ENCODE assay signal across 26 cellular contexts in the genomic region with DNA sequence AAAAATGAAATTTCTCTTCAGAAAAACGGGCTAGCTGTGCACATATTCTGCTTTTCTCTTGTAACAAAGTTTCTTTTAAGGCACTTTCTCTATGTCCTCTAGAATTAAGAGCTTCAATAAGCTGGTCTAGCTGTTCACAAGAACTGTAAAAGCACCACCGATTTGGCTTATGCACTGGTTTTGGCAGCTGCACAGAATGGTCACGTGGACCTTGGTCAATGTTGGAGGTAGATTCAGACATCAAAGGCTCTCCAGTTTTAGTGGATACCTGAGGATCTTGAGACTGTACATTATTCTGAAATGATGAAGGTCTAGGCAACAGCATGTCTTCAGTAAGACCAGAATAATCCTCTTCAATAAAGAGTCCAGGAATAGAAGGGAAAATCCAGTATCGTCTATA.
"Had no signal": no experiment of that assay in that cellular context is flagged by ENCODE, and none has a peak within 500 bp of the region (broad histone marks: within the 10 kb centered on the region; RNA-seq: fewer than 3 reads in every experiment).

No MANE protein-coding gene starts in this region.

- H3K27ac ChIP-seq: cardiac muscle cell, parathyroid adenoma, spleen, suprapubic skin, tibial artery, upper lobe of right lung, WERI-Rb-1 had no signal

- H3K9me3 Mint-ChIP-seq: activated CD4-positive, alpha-beta memory T cell treated with anti-CD3 and anti-CD28 coated beads, Interleukin-2, amount 10 ng/mL, durations not matched to agents 7 days and 5 days; activated naive CD4-positive, alpha-beta T cell treated with anti-CD3 and anti-CD28 coated beads, Interleukin-2, amount 50 U/mL, for 72 hours; activated T-cell treated with anti-CD3 and anti-CD28 coated beads, Interleukin-2, amount 50 U/mL, for 72 hours; effector memory CD8-positive, alpha-beta T cell; mesothelial cell of epicardium; naive B cell; neural crest cell had no signal

- H3K4me1 ChIP-seq: parathyroid adenoma, suprapubic skin, tibial artery, upper lobe of right lung had no signal

- H2AFZ ChIP-seq: parathyroid adenoma had no signal

- H3K4me3 ChIP-seq: cardiac muscle cell, spleen, suprapubic skin, tibial artery, upper lobe of right lung had no signal

- DNase-seq: activated CD4-positive, alpha-beta memory T cell treated with anti-CD3 and anti-CD28 coated beads, Interleukin-2, amount 10 ng/mL, durations not matched to agents 7 days and 5 days; activated CD4-positive, alpha-beta T cell treated with anti-CD3 and anti-CD28 coated beads for 48 hours; activated naive CD4-positive, alpha-beta T cell; activated T-cell treated with anti-CD3 and anti-CD28 coated beads, Interleukin-2, amount 50 U/mL, for 72 hours; anterior cingulate cortex; cortex of kidney; effector memory CD8-positive, alpha-beta T cell; head of caudate nucleus; hippocampal formation; left cardiac atrium; naive B cell; occipital lobe; right cardiac atrium; spleen; stimulated activated naive CD4-positive, alpha-beta T cell; T-helper 9 cell; tibial artery; upper lobe of right lung; WERI-Rb-1 had no signal

- H3K79me2 ChIP-seq: parathyroid adenoma had no signal

- H3K4me3 Mint-ChIP-seq: activated CD4-positive, alpha-beta memory T cell treated with anti-CD3 and anti-CD28 coated beads, Interleukin-2, amount 10 ng/mL, durations not matched to agents 7 days and 5 days; activated T-cell treated with anti-CD3 and anti-CD28 coated beads, Interleukin-2, amount 50 U/mL, for 72 hours; effector memory CD8-positive, alpha-beta T cell; mesothelial cell of epicardium; naive B cell; neural crest cell had no signal

- ATAC-seq: activated CD4-positive, CD25-positive, alpha-beta regulatory T cell treated with anti-CD3 and anti-CD28 coated beads, Interleukin-2, amount 50 U/mL, for 24 hours; activated naive CD4-positive, alpha-beta T cell treated with anti-CD3 and anti-CD28 coated beads, Interleukin-2, amount 50 U/mL, for 72 hours; activated T-cell treated with anti-CD3 and anti-CD28 coated beads, Interleukin-2, amount 50 U/mL, for 72 hours; effector memory CD8-positive, alpha-beta T cell; left cardiac atrium; right cardiac atrium; upper lobe of right lung had no signal

- H3K9me3 ChIP-seq: spleen, suprapubic skin, tibial artery, upper lobe of right lung had no signal

- H3K27me3 Mint-ChIP-seq: activated CD4-positive, alpha-beta memory T cell treated with anti-CD3 and anti-CD28 coated beads, Interleukin-2, amount 10 ng/mL, durations not matched to agents 7 days and 5 days; effector memory CD8-positive, alpha-beta T cell; naive B cell had no signal

- H3K27ac Mint-ChIP-seq: activated CD4-positive, alpha-beta memory T cell treated with anti-CD3 and anti-CD28 coated beads, Interleukin-2, amount 10 ng/mL, durations not matched to agents 7 days and 5 days; mesothelial cell of epicardium had no signal

- H3K9ac ChIP-seq: parathyroid adenoma had no signal

- H3K27me3 ChIP-seq: cardiac muscle cell, spleen, suprapubic skin, tibial artery, upper lobe of right lung had no signal

- H3K4me1 Mint-ChIP-seq: mesothelial cell of epicardium, naive B cell, neural crest cell had no signal
